In the genomic region with DNA sequence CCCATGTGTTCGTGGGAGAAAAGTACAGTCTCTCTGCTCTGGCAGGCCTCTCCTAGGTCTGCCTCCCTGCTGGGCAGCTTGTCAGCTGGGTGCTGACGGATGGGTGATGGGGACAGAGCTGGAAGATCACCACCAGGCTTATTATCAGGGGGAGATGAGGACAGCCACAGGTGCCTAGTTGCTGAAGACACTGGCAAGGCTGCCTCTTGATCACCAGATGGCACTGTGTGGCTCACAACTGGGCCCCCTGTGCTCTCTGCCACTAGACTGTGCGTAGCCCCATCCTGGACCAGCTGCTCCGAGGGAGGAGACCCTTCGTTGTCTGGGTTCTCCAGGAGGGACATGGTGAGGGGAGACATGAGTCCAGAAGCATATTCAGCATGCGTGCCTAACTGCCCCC, we compare ENCODE assay signal across 9 cellular contexts.
DNase-seq lines count a peak whose midpoint lies in the region; TF ChIP-seq lines count a peak whose summit lies in the region.
"Had no signal": no experiment of that assay in that cellular context is flagged by ENCODE, and none has a peak within 500 bp of the region (broad histone marks: within the 10 kb centered on the region; RNA-seq: fewer than 3 reads in every experiment).

No MANE protein-coding gene starts in this region.

- no peak; the same call in 1 of the 2 replicates for TF ChIP-seq CTCF in RWPE1 (conservative IDR thresholded peaks at IDR 0.05; ENCODE audit: low read depth)
- TF ChIP-seq CTCF in fibroblast of villous mesenchyme (IDR thresholded peaks at IDR 0.05; ENCODE audit: insufficient read depth, low read depth, low read length): peak; percentile 30
- TF ChIP-seq CTCF in testis (IDR thresholded peaks at IDR 0.05): peak in 1 of 3 experiments; percentile 30
- TF ChIP-seq CTCF in Calu3 (IDR thresholded peaks at IDR 0.05; ENCODE audit: unreplicated experiment): no peak

- BruUV-seq in Calu3 (replicated peaks; lab: Mats Ljungman, UMichigan): no TSS peak

- peak overlapping the region; percentile 28 for H3K27ac Mint-ChIP-seq in activated naive CD8-positive, alpha-beta T cell
- no peak overlapping the region for H3K27ac Mint-ChIP-seq in activated naive CD8-positive, alpha-beta T cell treated with anti-CD3 and anti-CD28 coated beads for 36 hours
- H3K27ac Mint-ChIP-seq in Calu3 (ENCODE audit: unreplicated experiment): no peak overlapping the region

- H3K4me1 ChIP-seq in testis: peaks cover 67% of the 10 kb centered on the region

- peak overlapping the region; percentile 99 for H3K27ac ChIP-seq in RWPE1
- peak overlapping the region; percentile 73 to 95 for H3K27ac ChIP-seq in testis

- H3K4me3 Mint-ChIP-seq in activated naive CD8-positive, alpha-beta T cell: no peak overlapping the region
- no peak overlapping the region for H3K4me3 Mint-ChIP-seq in activated naive CD8-positive, alpha-beta T cell treated with anti-CD3 and anti-CD28 coated beads for 36 hours
- H3K4me3 Mint-ChIP-seq in Calu3 (ENCODE audit: low read depth, unreplicated experiment): no peak overlapping the region

- no peak overlapping the region for H3K4me3 ChIP-seq in fibroblast of villous mesenchyme (ENCODE audit: low read depth, low read length)
- no peak overlapping the region for H3K4me3 ChIP-seq in testis

- H3K27me3 ChIP-seq in testis: no peaks in the 10 kb centered on the region

- H3K36me3 ChIP-seq in testis (ENCODE audit: low read depth, missing control alignments): no peaks in the 10 kb centered on the region

- no peak for DNase-seq in activated naive CD8-positive, alpha-beta T cell treated with anti-CD3 and anti-CD28 coated beads for 36 hours
- DNase-seq in RWPE1 (ENCODE audit: low spot score) (no peak), fibroblast of villous mesenchyme (ENCODE audit: low read depth) (no peak), testis (peak; percentile 56), erythroblast (lab: John Stamatoyannopoulos, UW) (no peak), Calu3 (no peak), glomerular visceral epithelial cell (ENCODE audit: extremely low spot score) (no peak)
- DNase-seq: DMS153 had no signal

- H3K36me3 Mint-ChIP-seq in activated naive CD8-positive, alpha-beta T cell: no peaks in the 10 kb centered on the region
- peaks cover 24% of the 10 kb centered on the region for H3K36me3 Mint-ChIP-seq in activated naive CD8-positive, alpha-beta T cell treated with anti-CD3 and anti-CD28 coated beads for 36 hours
- H3K36me3 Mint-ChIP-seq in Calu3 (ENCODE audit: insufficient read depth, unreplicated experiment): peaks cover 22% of the 10 kb centered on the region

- no peaks in the 10 kb centered on the region for H3K27me3 Mint-ChIP-seq in activated naive CD8-positive, alpha-beta T cell
- no peaks in the 10 kb centered on the region for H3K27me3 Mint-ChIP-seq in activated naive CD8-positive, alpha-beta T cell treated with anti-CD3 and anti-CD28 coated beads for 36 hours
- no peaks in the 10 kb centered on the region for H3K27me3 Mint-ChIP-seq in Calu3 (ENCODE audit: unreplicated experiment)

- whole genome bisulfite sequencing in testis, 2 donors: 76 to 88% methylated on average over 4 to 6 of the region's 6 CpGs

- H3K9me3 Mint-ChIP-seq in activated naive CD8-positive, alpha-beta T cell (ENCODE audit: low read depth): no peaks in the 10 kb centered on the region
- H3K9me3 Mint-ChIP-seq in activated naive CD8-positive, alpha-beta T cell treated with anti-CD3 and anti-CD28 coated beads for 36 hours: no peaks in the 10 kb centered on the region
- H3K9me3 Mint-ChIP-seq in Calu3 (ENCODE audit: low read depth, unreplicated experiment): no peaks in the 10 kb centered on the region

- H3K9me3 ChIP-seq in testis: no peaks in the 10 kb centered on the region

- H3K4me1 Mint-ChIP-seq in activated naive CD8-positive, alpha-beta T cell (ENCODE audit: low read depth): peaks cover 29% of the 10 kb centered on the region
- H3K4me1 Mint-ChIP-seq in activated naive CD8-positive, alpha-beta T cell treated with anti-CD3 and anti-CD28 coated beads for 36 hours: peaks cover 19% of the 10 kb centered on the region
- H3K4me1 Mint-ChIP-seq in Calu3 (ENCODE audit: low read depth, unreplicated experiment): no peaks in the 10 kb centered on the region

- POLR2A ChIA-PET in RWPE1 (lab: Yijun Ruan, JAX; ENCODE audit: low non-redundant PET): no interaction called here

- no peak for TF ChIP-seq POLR2A in testis (IDR thresholded peaks at IDR 0.05)
- TF ChIP-seq POLR2A in erythroblast (IDR thresholded peaks at IDR 0.05; ENCODE audit: low read length): no peak

- CTCF ChIA-PET in RWPE1 (lab: Yijun Ruan, JAX) (no interaction called here), Calu3 (lab: Charles Lee) (no interaction called here)

- intact Hi-C loops in testis (cut with DNase I; ENCODE audit: low total_unique reads): loop anchor here (10.0 kb wide), 2 partner anchors 61 to 171 kb away; no protein-coding TSS in a partner anchor
- intact Hi-C loops in Calu3 (cut with micrococcal nuclease; ENCODE audit: unreplicated experiment): no loop called here
